Comparison of ENCODE assay signal across 10 cellular contexts in genomic region chr18:33201509-33201926, GRCh38.
DNase-seq lines count a peak whose midpoint lies in the region; ATAC-seq and TF ChIP-seq lines count a peak whose summit lies in the region.
"Had no signal": no experiment of that assay in that cellular context is flagged by ENCODE, and none has a peak within 500 bp of the region (broad histone marks: within the 10 kb centered on the region; RNA-seq: fewer than 3 reads in every experiment).

No MANE protein-coding gene starts in this region.

- DNase-seq in BE2C (no peak), KBM-7 (peak; percentile 27), vagina (ENCODE audit: extremely low spot score in 2 of 2) (no peak), NCI-H510A (lab: John Stamatoyannopoulos, UW) (no peak), left ventricle myocardium inferior (no peak)
- no peak for DNase-seq in stimulated activated naive CD8-positive, alpha-beta T cell treated with anti-CD3 and anti-CD28 coated beads, Interleukin-15, amount 100 ng/mL, for 72 hours
- DNase-seq: activated CD4-positive, alpha-beta T cell treated with anti-CD3 and anti-CD28 coated beads for 4 hours had no signal

- TF ChIP-seq POLR2A in vagina (IDR thresholded peaks at IDR 0.05) = no peak

- H3K36me3 ChIP-seq in BE2C (no peaks in the 10 kb centered on the region), liver (ENCODE audit: control insufficient read depth in 4 of 4, insufficient read depth in 3 of 4, low read depth in 1 of 4, low read length in 3 of 4) (no peaks in the 10 kb centered on the region), vagina (no peaks in the 10 kb centered on the region), left ventricle myocardium inferior (no peaks in the 10 kb centered on the region)
- H3K36me3 ChIP-seq: neutrophil had no signal

- H3K4me1 ChIP-seq in BE2C (no peaks in the 10 kb centered on the region), liver (ENCODE audit: control insufficient read depth in 4 of 4, insufficient read depth in 4 of 4, low read length in 3 of 4) (no peaks in the 10 kb centered on the region), vagina (peaks cover 5% of the 10 kb centered on the region), left ventricle myocardium inferior (no peaks in the 10 kb centered on the region)

- H3K9me3 Mint-ChIP-seq in brain = no peaks in the 10 kb centered on the region
- peaks cover 0 to 4% of the 10 kb centered on the region in 2 donors for H3K9me3 Mint-ChIP-seq in stimulated activated naive CD8-positive, alpha-beta T cell treated with anti-CD3 and anti-CD28 coated beads, Interleukin-15, amount 100 ng/mL, for 72 hours

- H3K9ac ChIP-seq in liver (ENCODE audit: low read depth in 1 of 2, low read length in 2 of 2) = no peak overlapping the region

- no peak overlapping the region for H3K27ac ChIP-seq in liver (ENCODE audit: low read depth in 1 of 2, low read length in 2 of 2)
- H3K27ac ChIP-seq in vagina = no peak overlapping the region
- no peak overlapping the region for H3K27ac ChIP-seq in left ventricle myocardium inferior (replicated peaks)
- H3K27ac ChIP-seq: neutrophil had no signal

- H3K4me3 ChIP-seq in BE2C (ENCODE audit: low read depth, low read length) (no peak overlapping the region), liver (ENCODE audit: low read depth in 1 of 3, low read length in 3 of 3) (no peak overlapping the region), vagina (no peak overlapping the region), left ventricle myocardium inferior (no peak overlapping the region)

- H3K4me1 Mint-ChIP-seq in brain = peaks cover 8% of the 10 kb centered on the region
- no peaks in the 10 kb centered on the region for H3K4me1 Mint-ChIP-seq in stimulated activated naive CD8-positive, alpha-beta T cell treated with anti-CD3 and anti-CD28 coated beads, Interleukin-15, amount 100 ng/mL, for 72 hours

- H3K27me3 ChIP-seq in BE2C (no peaks in the 10 kb centered on the region), liver (ENCODE audit: control insufficient read depth in 4 of 4, insufficient read depth in 4 of 4, low read length in 3 of 4) (peaks cover 0 to 3% (median 0%) of the 10 kb centered on the region in 4 donors), vagina (no peaks in the 10 kb centered on the region), left ventricle myocardium inferior (ENCODE audit: low read depth) (no peaks in the 10 kb centered on the region)
- H3K27me3 ChIP-seq: neutrophil had no signal

- WGBS in liver = 10% methylated on average over 8 of the region's 8 CpGs

- TF ChIP-seq CTCF in BE2C (IDR thresholded peaks at IDR 0.05; ENCODE audit: low read depth, low read length) = peak; percentile 51
- TF ChIP-seq CTCF in brain (conservative IDR thresholded peaks at IDR 0.05) = peak; percentile 68 to 78
- peak; percentile 28 for TF ChIP-seq CTCF in liver (IDR thresholded peaks at IDR 0.05; ENCODE audit: low read depth, low read length, missing input control)
- TF ChIP-seq CTCF in vagina (IDR thresholded peaks at IDR 0.05) = no peak
- TF ChIP-seq CTCF in left ventricle myocardium inferior (IDR thresholded peaks at IDR 0.05; ENCODE audit: borderline replicate concordance) = no peak

- ATAC-seq in stimulated activated naive CD8-positive, alpha-beta T cell treated with anti-CD3 and anti-CD28 coated beads, Interleukin-15, amount 100 ng/mL, for 72 hours = no peak

- H3K9me3 ChIP-seq in BE2C (no peaks in the 10 kb centered on the region), liver (ENCODE audit: control insufficient read depth in 4 of 4, low read length in 3 of 4) (no peaks in the 10 kb centered on the region), vagina (no peaks in the 10 kb centered on the region), left ventricle myocardium inferior (replicated peaks) (no peaks in the 10 kb centered on the region)
- H3K9me3 ChIP-seq: neutrophil had no signal

- no peaks in the 10 kb centered on the region for H3K36me3 Mint-ChIP-seq in brain

- peak overlapping the region in 1 of 5 experiments; percentile 64 for H3K27ac Mint-ChIP-seq in brain
- H3K27ac Mint-ChIP-seq in stimulated activated naive CD8-positive, alpha-beta T cell treated with anti-CD3 and anti-CD28 coated beads, Interleukin-15, amount 100 ng/mL, for 72 hours = no peak overlapping the region

- H3K4me3 Mint-ChIP-seq in brain = peak overlapping the region; percentile 60 to 73 (median 64)
- no peak overlapping the region for H3K4me3 Mint-ChIP-seq in stimulated activated naive CD8-positive, alpha-beta T cell treated with anti-CD3 and anti-CD28 coated beads, Interleukin-15, amount 100 ng/mL, for 72 hours

- H3K27me3 Mint-ChIP-seq in brain = peaks cover 5% of the 10 kb centered on the region
- H3K27me3 Mint-ChIP-seq in stimulated activated naive CD8-positive, alpha-beta T cell treated with anti-CD3 and anti-CD28 coated beads, Interleukin-15, amount 100 ng/mL, for 72 hours = no peaks in the 10 kb centered on the region

- in situ Hi-C loops in KBM-7 (cut with MboI; ENCODE audit: low pct_unique_long_range_greater_than_20kb, low sequenced_read_pairs) = no loop called here

- intact Hi-C loops in vagina (cut with DNase I) (no loop called here), left ventricle myocardium inferior (cut with micrococcal nuclease) (no loop called here)

- TF ChIP-seq RAD21 in liver (IDR thresholded peaks at IDR 0.05) = peak; percentile 60 to 62

TF ChIP-seq in liver, 16 proteins besides CTCF, POLR2A, EP300 and RAD21:
- TF ChIP-seq ATF3 (IDR thresholded peaks at IDR 0.05) (no peak), HNF4A (conservative IDR thresholded peaks at IDR 0.05) (no peak), ZBTB33 (IDR thresholded peaks at IDR 0.05) (no peak), SP1 (IDR thresholded peaks at IDR 0.05) (no peak)

Comparison
In these comparisons a context has a peak if more than half of its experiments do, and no peak if none do; other contexts are left out.
1. CTCF ChIP-seq: peak in BE2C (single experiment), brain (2 of 2) and liver (single experiment); none in vagina (0 of 3) and left ventricle myocardium inferior (single experiment).
2. H3K4me3 Mint-ChIP-seq: peak in brain (5 of 5); none in stimulated activated naive CD8-positive, alpha-beta T cell treated with anti-CD3 and anti-CD28 coated beads, Interleukin-15, amount 100 ng/mL, for 72 hours (0 of 2).